13 cellular contexts compared by ENCODE assay signal in the genomic region with DNA sequence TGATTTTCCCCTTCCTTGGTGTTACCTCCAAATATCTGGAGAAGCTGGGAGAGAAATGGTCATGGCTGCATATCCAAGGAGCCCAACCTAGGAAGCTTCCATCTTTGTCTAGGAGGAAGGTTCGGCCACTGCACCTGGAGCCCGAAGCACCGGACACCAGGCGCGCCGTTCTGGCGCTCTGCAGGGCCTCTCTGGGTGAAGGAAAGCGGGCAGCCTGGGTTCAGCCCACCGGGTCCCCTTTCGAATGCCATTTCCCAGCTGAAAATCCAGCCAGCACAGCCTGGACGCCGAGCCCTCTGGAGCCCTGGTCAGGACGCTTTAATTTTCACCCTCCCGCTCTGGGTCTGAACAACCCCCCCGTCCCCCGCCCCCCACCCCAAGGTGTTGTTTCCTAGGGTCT. TPM values are rescaled to one million over a fixed set of nuclear protein-coding genes. Genes with fewer than 3 reads are reported as not detected.
"Had no signal": no experiment of that assay in that cellular context is flagged by ENCODE, and none has a peak within 500 bp of the region (broad histone marks: within the 10 kb centered on the region; RNA-seq: fewer than 3 reads in every experiment).

No MANE protein-coding gene starts in this region.

- H3K4me3 Mint-ChIP-seq: stimulated activated memory B cell treated with anti-CD40 and anti-IgM and Interleukin-4, amounts not matched to agents 10 μg/mL and 1 μg/mL and 100 μg/mL, for 72 hours had no signal

- H3K36me3 ChIP-seq: esophagus squamous epithelium, tibial nerve had no signal

- H3K36me3 Mint-ChIP-seq: stimulated activated memory B cell treated with anti-CD40 and anti-IgM and Interleukin-4, amounts not matched to agents 10 μg/mL and 1 μg/mL and 100 μg/mL, for 72 hours had no signal

- H3K27ac Mint-ChIP-seq: activated naive CD4-positive, alpha-beta T cell treated with anti-CD3 and anti-CD28 coated beads, Interleukin-2, amount 50 U/mL, for 72 hours; stimulated activated memory B cell treated with anti-CD40 and anti-IgM and Interleukin-4, amounts not matched to agents 10 μg/mL and 1 μg/mL and 100 μg/mL, for 72 hours had no signal

- DNase-seq: activated T-cell treated with anti-CD3 and anti-CD28 coated beads, Interleukin-2, amount 50 U/mL, for 1 hour; amygdala; esophagus squamous epithelium; foreskin fibroblast; glutamatergic neuron; midbrain had no signal

- ATAC-seq: activated CD4-positive, CD25-positive, alpha-beta regulatory T cell treated with anti-CD3 and anti-CD28 coated beads, Interleukin-2, amount 50 U/mL, for 24 hours; activated naive CD4-positive, alpha-beta T cell treated with anti-CD3 and anti-CD28 coated beads, Interleukin-2, amount 50 U/mL, for 72 hours; left colon; stimulated activated memory B cell treated with anti-CD40 and anti-IgM and Interleukin-4, amounts not matched to agents 10 μg/mL and 1 μg/mL and 100 μg/mL, for 72 hours had no signal

- H3K27ac ChIP-seq: esophagus squamous epithelium, tibial nerve had no signal

- H3K9me3 Mint-ChIP-seq: activated naive CD4-positive, alpha-beta T cell treated with anti-CD3 and anti-CD28 coated beads, Interleukin-2, amount 50 U/mL, for 72 hours; stimulated activated memory B cell treated with anti-CD40 and anti-IgM and Interleukin-4, amounts not matched to agents 10 μg/mL and 1 μg/mL and 100 μg/mL, for 72 hours had no signal

- H3K4me3 ChIP-seq: lung had no signal

- H3K9me3 ChIP-seq: esophagus squamous epithelium, tibial nerve had no signal

RNA-seq across cellular contexts. Expression of gene LINC00237, which starts 1.2 kb away (rescaled TPM):
- polyA plus RNA-seq: smooth muscle cell had no signal
